ENCODE assay signal across 10 cellular contexts in the genomic region with DNA sequence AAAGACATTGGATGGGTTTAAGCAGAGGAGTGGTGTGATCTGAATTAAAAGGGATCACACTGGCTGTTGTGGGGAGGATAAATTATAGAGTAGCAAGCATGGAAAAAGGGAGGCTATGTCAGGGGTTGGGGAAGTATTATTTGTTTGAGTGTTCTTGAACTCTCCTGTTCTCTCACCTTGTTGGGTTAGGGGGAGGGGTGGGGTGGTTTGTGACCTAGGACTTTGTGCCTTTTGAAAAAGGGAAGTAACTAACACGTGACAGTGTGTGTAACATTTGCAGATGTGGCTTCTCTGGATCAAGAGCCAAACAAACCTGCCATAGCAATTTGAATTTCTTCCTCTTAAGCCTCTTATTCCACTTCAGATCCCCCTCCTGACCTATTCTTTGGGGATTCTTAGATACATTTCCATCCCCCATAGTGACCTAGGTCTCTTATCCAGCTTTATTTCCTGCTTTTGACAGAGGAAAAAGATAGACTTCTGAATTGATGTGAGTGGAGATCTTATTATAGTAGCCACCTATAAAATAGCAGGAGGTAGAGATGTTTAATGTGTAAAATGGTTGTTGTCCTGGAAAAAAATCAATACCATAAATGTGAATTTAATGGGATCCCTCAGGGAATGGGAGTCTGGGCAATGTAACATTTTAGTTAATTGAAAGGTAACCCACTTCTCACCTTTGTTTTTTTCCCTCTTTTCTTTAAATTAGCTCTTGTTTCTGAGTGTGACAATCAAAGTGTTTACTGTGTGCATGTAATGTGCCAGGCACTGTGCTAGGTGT.
DNase-seq lines count a peak whose midpoint lies in the region; ATAC-seq and TF ChIP-seq lines count a peak whose summit lies in the region.
"Had no signal": no experiment of that assay in that cellular context is flagged by ENCODE, and none has a peak within 500 bp of the region (broad histone marks: within the 10 kb centered on the region; RNA-seq: fewer than 3 reads in every experiment).

No MANE protein-coding gene starts in this region.

- peak; percentile 29; the same call in 1 of the 2 replicates for TF ChIP-seq POLR2A in Raji (IDR thresholded peaks at IDR 0.05; ENCODE audit: insufficient read depth, low read depth, low read length)

- DNase-seq in CD1c-positive myeloid dendritic cell (ENCODE audit: extremely low spot score) = peak; percentile 5
- DNase-seq in 8988T = no peak
- DNase-seq in OCI-M2 (lab: John Stamatoyannopoulos, UW; ENCODE audit: unreplicated experiment) = no peak
- no peak for DNase-seq in activated CD4-positive, CD25-positive, alpha-beta regulatory T cell treated with anti-CD3 and anti-CD28 coated beads, Interleukin-2, amount 50 U/mL, for 72 hours
- DNase-seq: NCI-H1694 treated with DMSO at 0.1 percent for 48 hours; stimulated activated CD8-positive, alpha-beta memory T cell treated with anti-CD3 and anti-CD28 coated beads, Interleukin-4, amount 100 ng/mL, for 48 hours had no signal

- ATAC-seq in GM19328 (IDR thresholded peaks at IDR 0.05; ENCODE audit: unreplicated experiment) (peak; percentile 37), HG03280 (IDR thresholded peaks at IDR 0.05; ENCODE audit: unreplicated experiment) (peak; percentile 72), SK-N-SH treated with all-trans-retinoic acid at 6 μM for 48 hours (no peak)

TF ChIP-seq in SK-N-SH treated with all-trans-retinoic acid at 6 μM for 48 hours, 23 proteins besides CTCF, POLR2A, EP300 and RAD21:
- no peak for TF ChIP-seq ZNF70 (CRISPR knock-in tag; IDR thresholded peaks at IDR 0.05)
- TF ChIP-seq, protein P1, sequence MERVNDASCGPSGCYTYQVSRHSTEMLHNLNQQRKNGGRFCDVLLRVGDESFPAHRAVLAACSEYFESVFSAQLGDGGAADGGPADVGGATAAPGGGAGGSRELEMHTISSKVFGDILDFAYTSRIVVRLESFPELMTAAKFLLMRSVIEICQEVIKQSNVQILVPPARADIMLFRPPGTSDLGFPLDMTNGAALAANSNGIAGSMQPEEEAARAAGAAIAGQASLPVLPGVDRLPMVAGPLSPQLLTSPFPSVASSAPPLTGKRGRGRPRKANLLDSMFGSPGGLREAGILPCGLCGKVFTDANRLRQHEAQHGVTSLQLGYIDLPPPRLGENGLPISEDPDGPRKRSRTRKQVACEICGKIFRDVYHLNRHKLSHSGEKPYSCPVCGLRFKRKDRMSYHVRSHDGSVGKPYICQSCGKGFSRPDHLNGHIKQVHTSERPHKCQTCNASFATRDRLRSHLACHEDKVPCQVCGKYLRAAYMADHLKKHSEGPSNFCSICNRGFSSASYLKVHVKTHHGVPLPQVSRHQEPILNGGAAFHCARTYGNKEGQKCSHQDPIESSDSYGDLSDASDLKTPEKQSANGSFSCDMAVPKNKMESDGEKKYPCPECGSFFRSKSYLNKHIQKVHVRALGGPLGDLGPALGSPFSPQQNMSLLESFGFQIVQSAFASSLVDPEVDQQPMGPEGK (CRISPR knock-in tag; IDR thresholded peaks at IDR 0.05; ENCODE audit: borderline replicate concordance) = no peak
- TF ChIP-seq PPARA (CRISPR knock-in tag; IDR thresholded peaks at IDR 0.05; ENCODE audit: borderline replicate concordance) = no peak
- no peak for TF ChIP-seq ISL1 (CRISPR knock-in tag; IDR thresholded peaks at IDR 0.05)
- TF ChIP-seq ZFP3 (CRISPR knock-in tag; IDR thresholded peaks at IDR 0.05) = no peak
